Comparison of ENCODE assay signal across 27 cellular contexts in the genomic region with DNA sequence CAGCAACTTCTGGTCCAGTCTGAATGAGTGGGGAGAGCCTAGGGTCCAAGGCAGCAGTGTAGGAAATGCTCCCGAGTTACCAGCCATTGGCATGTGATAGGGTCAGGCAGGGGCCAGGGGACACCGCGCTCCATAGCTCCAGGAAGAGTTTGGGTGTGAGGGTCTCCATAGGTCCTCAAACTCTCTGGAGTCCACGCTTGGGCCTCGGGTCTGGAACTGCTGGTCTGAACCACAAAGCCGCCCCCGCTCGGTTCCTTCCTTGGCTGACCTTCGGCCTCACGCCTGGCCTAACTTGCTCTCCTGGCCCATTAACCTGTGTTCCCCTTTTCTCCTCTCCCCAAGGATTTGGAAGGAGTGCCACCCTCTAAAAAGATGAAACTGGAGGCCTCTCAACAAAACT.
"Had no signal": no experiment of that assay in that cellular context is flagged by ENCODE, and none has a peak within 500 bp of the region (broad histone marks: within the 10 kb centered on the region; RNA-seq: fewer than 3 reads in every experiment).

No MANE protein-coding gene starts in this region.

- H3K9me3 ChIP-seq: esophagus squamous epithelium, heart right ventricle, left lung, lower lobe of right lung, neutrophil, ovary, psoas muscle, right atrium auricular region, stomach, testis had no signal

- H3K27ac Mint-ChIP-seq: activated naive CD4-positive, alpha-beta T cell treated with anti-CD3 and anti-CD28 coated beads, Interleukin-2, amount 10 ng/mL, durations not matched to agents 7 days and 5 days; activated naive CD8-positive, alpha-beta T cell treated with anti-CD3 and anti-CD28 coated beads, Interleukin-2, amount 50 U/mL, for 24 hours; endodermal cell; natural killer cell; stimulated activated naive B cell treated with anti-CD40 and anti-IgM and Interleukin-4, amounts not matched to agents 10 μg/mL and 1 μg/mL and 100 μg/mL, for 72 hours had no signal

- H3K27me3 ChIP-seq: esophagus squamous epithelium, heart right ventricle, left lung, neutrophil, ovary, right atrium auricular region, stomach, testis had no signal

- H3K36me3 Mint-ChIP-seq: natural killer cell had no signal

- H3K36me3 ChIP-seq: neutrophil, ovary had no signal

- H3K27me3 Mint-ChIP-seq: activated naive CD4-positive, alpha-beta T cell treated with anti-CD3 and anti-CD28 coated beads, Interleukin-2, amount 10 ng/mL, durations not matched to agents 7 days and 5 days; activated naive CD8-positive, alpha-beta T cell treated with anti-CD3 and anti-CD28 coated beads, Interleukin-2, amount 50 U/mL, for 24 hours; stimulated activated naive B cell treated with anti-CD40 and anti-IgM and Interleukin-4, amounts not matched to agents 10 μg/mL and 1 μg/mL and 100 μg/mL, for 72 hours had no signal

- H3K27ac ChIP-seq: esophagus squamous epithelium, heart right ventricle, left lung, lower lobe of right lung, neutrophil, psoas muscle, right atrium auricular region, testis had no signal

- ATAC-seq: activated naive CD8-positive, alpha-beta T cell treated with anti-CD3 and anti-CD28 coated beads, Interleukin-2, amount 50 U/mL, for 24 hours; heart right ventricle; left lung; lower lobe of right lung; natural killer cell; psoas muscle; stimulated activated naive B cell treated with anti-CD40 and anti-IgM and Interleukin-4, amounts not matched to agents 10 μg/mL and 1 μg/mL and 100 μg/mL, for 72 hours had no signal

- H3K4me3 ChIP-seq: esophagus squamous epithelium, heart right ventricle, left lung, lower lobe of right lung, ovary, psoas muscle, right atrium auricular region, stomach, testis had no signal

- H3K9me3 Mint-ChIP-seq: activated naive CD4-positive, alpha-beta T cell treated with anti-CD3 and anti-CD28 coated beads, Interleukin-2, amount 10 ng/mL, durations not matched to agents 7 days and 5 days; activated naive CD8-positive, alpha-beta T cell treated with anti-CD3 and anti-CD28 coated beads, Interleukin-2, amount 50 U/mL, for 24 hours; endodermal cell; natural killer cell; stimulated activated naive B cell treated with anti-CD40 and anti-IgM and Interleukin-4, amounts not matched to agents 10 μg/mL and 1 μg/mL and 100 μg/mL, for 72 hours had no signal

- H3K4me3 Mint-ChIP-seq: activated naive CD4-positive, alpha-beta T cell treated with anti-CD3 and anti-CD28 coated beads, Interleukin-2, amount 10 ng/mL, durations not matched to agents 7 days and 5 days; activated naive CD8-positive, alpha-beta T cell treated with anti-CD3 and anti-CD28 coated beads, Interleukin-2, amount 50 U/mL, for 24 hours; endodermal cell; natural killer cell; stimulated activated naive B cell treated with anti-CD40 and anti-IgM and Interleukin-4, amounts not matched to agents 10 μg/mL and 1 μg/mL and 100 μg/mL, for 72 hours had no signal

- DNase-seq: activated CD4-positive, alpha-beta T cell treated with anti-CD3 and anti-CD28 coated beads for 48 hours; activated CD4-positive, alpha-beta T cell treated with anti-CD3 and anti-CD28 coated beads, Interleukin-2, amount 50 U/mL, for 48 hours; activated CD8-positive, alpha-beta memory T cell treated with anti-CD3 and anti-CD28 coated beads for 24 hours; activated effector memory CD4-positive, alpha-beta T cell treated with Interleukin-2 at 50 U/mL for 16 hours; activated naive CD4-positive, alpha-beta T cell treated with anti-CD3 and anti-CD28 coated beads, Interleukin-2, amount 10 ng/mL, durations not matched to agents 7 days and 5 days; activated naive CD8-positive, alpha-beta T cell treated with anti-CD3 and anti-CD28 coated beads, Interleukin-2, amount 50 U/mL, for 24 hours; amygdala; caudate nucleus; endodermal cell; esophagus squamous epithelium; foreskin melanocyte; heart right ventricle; kidney glomerular epithelial cell; lower lobe of right lung; mesenchymal stem cell; natural killer cell; psoas muscle; stimulated activated CD4-positive, alpha-beta T cell treated with anti-CD3 and anti-CD28 coated beads, Interleukin-15, amount 100 ng/mL, for 24 hours; stimulated activated CD4-positive, alpha-beta T cell treated with anti-CD3 and anti-CD28 coated beads, Interleukin-2, amount 100 ng/mL, for 24 hours; stimulated activated naive B cell treated with anti-CD40 and anti-IgM and Interleukin-4, amounts not matched to agents 10 μg/mL and 1 μg/mL and 100 μg/mL, for 72 hours; stomach; testis; trophoblast cell had no signal
